In genomic region chr18:76451475-76452331, GRCh38 we compare ENCODE assay signal across 8 cellular contexts. TPM values are rescaled to one million over a fixed set of nuclear protein-coding genes. Genes with fewer than 3 reads are reported as not detected.
DNase-seq lines count a peak whose midpoint lies in the region; ATAC-seq and TF ChIP-seq lines count a peak whose summit lies in the region.

No MANE protein-coding gene starts in this region.

- TF ChIP-seq CTCF in chondrocyte (IDR thresholded peaks at IDR 0.05), result peak; percentile 32
- TF ChIP-seq CTCF in lower lobe of right lung (IDR thresholded peaks at IDR 0.05), result no peak
- peak in 1 of 3 experiments; percentile 29 for TF ChIP-seq CTCF in testis (IDR thresholded peaks at IDR 0.05)

- DNase-seq in NCI-H1092 treated with DMSO at 0.1 percent for 48 hours (lab: John Stamatoyannopoulos, UW) (peak; percentile 60), chondrocyte (ENCODE audit: low spot score) (no peak), lower lobe of right lung (peak; percentile 44), testis (peak; percentile 61), NCI-H1694 (lab: John Stamatoyannopoulos, UW) (no peak), MV-4-11 (lab: John Stamatoyannopoulos, UW) (no peak), NCI-H1694 treated with DMSO at 0.1 percent for 48 hours (lab: John Stamatoyannopoulos, UW) (no peak)

- H3K9me3 Mint-ChIP-seq in chondrocyte (ENCODE audit: low read depth), result no peaks in the 10 kb centered on the region

- TF ChIP-seq POLR2A in testis (IDR thresholded peaks at IDR 0.05), result no peak

- peaks cover 61% of the 10 kb centered on the region for H3K4me1 Mint-ChIP-seq in chondrocyte (ENCODE audit: low read depth)

- H3K36me3 ChIP-seq in lower lobe of right lung, result no peaks in the 10 kb centered on the region
- H3K36me3 ChIP-seq in testis (ENCODE audit: low read depth, missing control alignments), result no peaks in the 10 kb centered on the region

- peak; percentile 47 for ATAC-seq in GM18511 (IDR thresholded peaks at IDR 0.05; ENCODE audit: unreplicated experiment)
- peak; percentile 52 to 60 for ATAC-seq in lower lobe of right lung

- peak overlapping the region; percentile 91 for H3K27ac Mint-ChIP-seq in chondrocyte (ENCODE audit: unreplicated experiment)

- no peaks in the 10 kb centered on the region for H3K27me3 Mint-ChIP-seq in chondrocyte (ENCODE audit: low read depth)

- no peaks in the 10 kb centered on the region for H3K36me3 Mint-ChIP-seq in chondrocyte (ENCODE audit: low read depth)

- intact Hi-C loops in lower lobe of right lung (cut with DNase I), result no loop called here
- intact Hi-C loops in testis (cut with DNase I; ENCODE audit: low total_unique reads), result no loop called here

- H3K4me1 ChIP-seq in lower lobe of right lung, result peaks cover 24% of the 10 kb centered on the region
- H3K4me1 ChIP-seq in testis, result peaks cover 93% of the 10 kb centered on the region

- H3K4me3 ChIP-seq in lower lobe of right lung (peak overlapping the region; percentile 61), testis (peak overlapping the region; percentile 40 to 54)

- H3K9me3 ChIP-seq in lower lobe of right lung, result no peaks in the 10 kb centered on the region
- no peaks in the 10 kb centered on the region for H3K9me3 ChIP-seq in testis

- H3K4me3 Mint-ChIP-seq in chondrocyte (ENCODE audit: unreplicated experiment), result peak overlapping the region; percentile 77

- no peaks in the 10 kb centered on the region for H3K27me3 ChIP-seq in lower lobe of right lung (ENCODE audit: low read depth)
- no peaks in the 10 kb centered on the region for H3K27me3 ChIP-seq in testis

- H3K27ac ChIP-seq in lower lobe of right lung, result peak overlapping the region; percentile 80
- H3K27ac ChIP-seq in testis, result peak overlapping the region; percentile 92 to 94

- WGBS in testis, 2 donors, result 30 to 36% methylated on average over 26 of the region's 26 CpGs

RNA-seq across cellular contexts. Expression of gene ZNF516, which starts 43.3 kb away (rescaled TPM):
- total RNA-seq in chondrocyte (26.1 to 31.8 TPM (median 27.7 TPM) in 3 replicates), lower lobe of right lung (28.8 TPM), testis (100 to 1,000 TPM; 189 to 212 TPM)
- polyA plus RNA-seq in testis (ENCODE audit: insufficient read depth, low read depth, low replicate concordance), result 79.0 TPM

Comparison
In these comparisons a context has a peak if more than half of its experiments do, and no peak if none do; other contexts are left out.
1. DNase-seq: peak in NCI-H1092 treated with DMSO at 0.1 percent for 48 hours (single experiment), lower lobe of right lung (single experiment) and testis (single experiment); none in chondrocyte (single experiment), NCI-H1694 (single experiment), MV-4-11 (single experiment) and NCI-H1694 treated with DMSO at 0.1 percent for 48 hours (single experiment).